8 cellular contexts compared by ENCODE assay signal in the genomic region with DNA sequence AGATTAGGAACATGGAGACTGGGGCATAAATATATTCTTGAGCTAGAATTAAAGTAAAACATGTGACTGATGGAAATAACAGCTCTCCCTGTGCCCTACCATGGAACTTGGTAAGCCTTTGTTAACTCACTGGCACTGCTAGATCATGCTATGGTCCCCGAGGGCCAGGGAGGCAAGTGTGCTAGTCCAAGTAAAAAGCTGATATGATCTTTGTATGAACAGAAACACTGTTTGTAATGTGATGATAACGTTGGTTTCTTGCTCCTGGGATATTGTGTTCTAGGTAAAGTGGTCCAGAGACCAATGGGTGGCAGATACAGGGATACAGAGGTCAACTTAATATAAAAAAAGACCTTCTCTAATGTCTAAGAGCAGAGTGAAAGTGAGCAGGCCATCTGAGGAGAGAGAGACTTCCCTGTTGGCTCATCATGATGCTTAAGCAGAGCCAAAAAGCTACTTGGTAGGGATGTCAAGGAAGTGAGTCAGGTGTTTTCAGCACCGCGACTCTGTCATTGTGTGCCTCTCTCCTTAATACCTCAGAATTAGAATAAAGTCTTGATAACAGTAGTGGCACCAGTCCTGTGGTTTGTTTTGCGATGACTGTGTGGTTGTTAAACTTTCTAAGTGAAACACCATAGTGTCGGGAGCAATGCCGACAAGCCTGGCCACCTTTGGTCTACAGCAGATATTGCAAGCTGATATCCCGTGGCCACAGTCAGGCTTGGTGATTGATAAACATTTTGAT. TPM values are rescaled to one million over a fixed set of nuclear protein-coding genes. Genes with fewer than 3 reads are reported as not detected.
DNase-seq lines count a peak whose midpoint lies in the region; ATAC-seq, FAIRE-seq and TF ChIP-seq lines count a peak whose summit lies in the region.

No MANE protein-coding gene starts in this region.

- H3K79me2 ChIP-seq in PC-3 (ENCODE audit: low read length) = peaks cover 16% of the 10 kb centered on the region
- no peaks in the 10 kb centered on the region for H3K79me2 ChIP-seq in GM12878 (ENCODE audit: control insufficient read depth, insufficient read depth, low read length)

- BruUV-seq in PC-3 (replicated peaks; lab: Mats Ljungman, UMichigan) (no TSS peak), GM12878 (replicated peaks; lab: Mats Ljungman, UMichigan) (no TSS peak)

- no peak overlapping the region for H3K9ac ChIP-seq in PC-3 (ENCODE audit: low read length)
- H3K9ac ChIP-seq in GM12878 (ENCODE audit: control insufficient read depth, insufficient read depth, low read length) = no peak overlapping the region

- H3F3A ChIP-seq in PC-3 (ENCODE audit: low read length, unreplicated experiment) = peaks cover 4% of the 10 kb centered on the region

- CTCF ChIA-PET in PC-3 (lab: Charles Lee) = interaction anchor here (0.5 to 0.7 kb wide), 2 partner anchors 29 to 123 kb away, joined by 3 to 4 read pairs; no protein-coding TSS in a partner anchor
- CTCF ChIA-PET in GM12878 (lab: Yijun Ruan, JAX) = interaction anchor here (0.7 to 1.5 kb wide), 5 partner anchors 9 to 452 kb away, joined by 3 to 6 read pairs (median 3); no protein-coding TSS in a partner anchor

- TF ChIP-seq CTCF in PC-3 (conservative IDR thresholded peaks at IDR 0.05; ENCODE audit: low read depth, low read length) = no peak
- peak in 2 of 3 experiments; percentile 23 to 35; a peak in 2 of 6 replicates for TF ChIP-seq CTCF in GM12878 (IDR thresholded peaks at IDR 0.05 in 2 of 3, conservative IDR thresholded peaks at IDR 0.05 in 1 of 3; ENCODE audit: control insufficient read depth in 2 of 3, extremely low read depth in 1 of 3, insufficient read depth in 1 of 3, low read depth in 3 of 3, low read length in 3 of 3)

- no peaks in the 10 kb centered on the region for H3K9me2 ChIP-seq in PC-3 (replicated peaks; ENCODE audit: low read length)

- H3K4me1 ChIP-seq in PC-3 (ENCODE audit: insufficient read depth, low read length) (peaks cover 8% of the 10 kb centered on the region), GM12878 (ENCODE audit: control insufficient read depth, insufficient read depth, low read length) (peaks cover 15% of the 10 kb centered on the region; the same call in 1 of the 2 replicates)

- ATAC-seq in GM18502 (IDR thresholded peaks at IDR 0.05; ENCODE audit: poor library complexity, unreplicated experiment) (peak; percentile 73), HG02623 (IDR thresholded peaks at IDR 0.05; ENCODE audit: unreplicated experiment) (peak; percentile 44), PC-3 (peak; percentile 95), GM12878 (peak; percentile 76)

- DNase-seq in PC-3 (peak; percentile 84), GM12878 (ENCODE audit: low read depth, low spot score) (peak; percentile 61), erythroblast (lab: John Stamatoyannopoulos, UW) (no peak), epidermal melanocyte (ENCODE audit: insufficient read length, low spot score) (no peak), ureter (ENCODE audit: low spot score) (no peak)
- peak; percentile 77 for DNase-seq in stimulated activated CD4-positive, alpha-beta T cell treated with anti-CD3 and anti-CD28 coated beads, Interleukin-15, amount 100 ng/mL, for 24 hours

- SMC1A ChIA-PET in GM12878 (lab: Charles Lee; ENCODE audit: uncharacterized antibody, unreplicated experiment) = interaction anchor here (0.7 to 1.7 kb wide), 8 partner anchors 10 to 325 kb away, joined by 3 to 5 read pairs (median 3); partner anchors contain the start of gene BICD1

- POLR2A ChIA-PET in PC-3 (lab: Charles Lee; ENCODE audit: unreplicated experiment) = no interaction called here
- POLR2A ChIA-PET in GM12878 (lab: Charles Lee) = interaction anchor here (0.9 to 2.4 kb wide), 3 partner anchors 14 to 139 kb away, joined by 3 to 10 read pairs (median 4); partner anchors contain the start of gene BICD1

- peak overlapping the region; percentile 32; the same call in 1 of the 2 replicates for H3K4me3 ChIP-seq in PC-3 (ENCODE audit: low read length)
- H3K4me3 ChIP-seq in GM12878 = 0 out of 2 replicates have a peak overlapping the region, but pooled peaks have one; percentile 14

- TF ChIP-seq RAD21 in GM12878 (IDR thresholded peaks at IDR 0.05; ENCODE audit: insufficient read depth, low read depth, low read length) = 0 out of 2 replicates have a peak, but pooled peaks have one; percentile 10

- H3K27ac ChIP-seq in PC-3 (ENCODE audit: low read length) (peak overlapping the region; percentile 39; the same call in 1 of the 2 replicates), GM12878 (ENCODE audit: control insufficient read depth, insufficient read depth) (peak overlapping the region; percentile 30; the same call in 1 of the 2 replicates)

- H3K27me3 ChIP-seq in PC-3 (ENCODE audit: low read length) (no peaks in the 10 kb centered on the region), GM12878 (replicated peaks in 1 of 2; ENCODE audit: control insufficient read depth in 2 of 2, insufficient read depth in 2 of 2, low read length in 1 of 2) (no peaks in the 10 kb centered on the region)

- no peak for TF ChIP-seq POLR2A in GM12878 (IDR thresholded peaks at IDR 0.05; ENCODE audit: low read depth, low read length)
- TF ChIP-seq POLR2A in erythroblast (IDR thresholded peaks at IDR 0.05; ENCODE audit: low read length) = no peak

- peak; percentile 75 for FAIRE-seq in GM12878 (lab: Jason Lieb, UNC)

- RAD21 ChIA-PET in GM12878 (lab: Charles Lee; ENCODE audit: unreplicated experiment) = interaction anchor here (0.6 to 1.2 kb wide), 3 partner anchors 110 to 481 kb away, joined by 4 read pairs; no protein-coding TSS in a partner anchor

- H2AFZ ChIP-seq in PC-3 (ENCODE audit: low read length) = no peak overlapping the region
- H2AFZ ChIP-seq in GM12878 (ENCODE audit: control insufficient read depth, low read depth, low read length) = peak overlapping the region; percentile 43

- no peaks in the 10 kb centered on the region for H3K9me3 ChIP-seq in PC-3 (ENCODE audit: low read length)
- H3K9me3 ChIP-seq in GM12878 (replicated peaks; ENCODE audit: control insufficient read depth, insufficient read depth, low read length) = no peaks in the 10 kb centered on the region

- TF ChIP-seq EP300 in GM12878 (IDR thresholded peaks at IDR 0.05; ENCODE audit: borderline replicate concordance in 1 of 2, control insufficient read depth in 1 of 2, low read depth in 2 of 2, low read length in 2 of 2) = no peak

- H3K36me3 ChIP-seq in PC-3 (ENCODE audit: low read depth, low read length) (no peaks in the 10 kb centered on the region), GM12878 (ENCODE audit: control insufficient read depth in 2 of 2, insufficient read depth in 2 of 2, low read length in 1 of 2) (no peaks in the 10 kb centered on the region; a peak in 1 of 4 replicates)

- H4K20me1 ChIP-seq in PC-3 (ENCODE audit: low read length) (no peaks in the 10 kb centered on the region), GM12878 (ENCODE audit: control insufficient read depth, insufficient read depth) (no peaks in the 10 kb centered on the region)

- in situ Hi-C loops in GM12878 (cut with MboI) = no loop called here

- 1% methylated on average over 8 of the region's 8 CpGs for WGBS in GM12878 (ENCODE audit: insufficient coverage, insufficient replicate concordance, low lambda C conversion rate, missing lambda C conversion rate)

- intact Hi-C loops in PC-3 (cut with micrococcal nuclease) = loop anchor here (2.0 kb wide), 1 partner anchor 28 kb away; the partner anchor contains the start of gene BICD1
- intact Hi-C loops in GM12878 (cut with micrococcal nuclease; ENCODE audit: unreplicated experiment) = loop anchor here (10.0 kb wide), 2 partner anchors 140 to 170 kb away; no protein-coding TSS in a partner anchor

- H3K4me2 ChIP-seq in PC-3 (ENCODE audit: low read length) (peak overlapping the region; percentile 64), GM12878 (ENCODE audit: control insufficient read depth, insufficient read depth) (peak overlapping the region; percentile 87)

TF ChIP-seq in GM12878, 131 proteins besides CTCF, POLR2A, EP300 and RAD21 (continues in another document):
- TF ChIP-seq NR2F1 (conservative IDR thresholded peaks at IDR 0.05) (no peak), ZNF622 (IDR thresholded peaks at IDR 0.05) (no peak), PKNOX1 (IDR thresholded peaks at IDR 0.05) (peak; percentile 24; the same call in 1 of the 2 replicates), CREB1 (IDR thresholded peaks at IDR 0.05; ENCODE audit: low read depth) (peak; percentile 45; the same call in 1 of the 2 replicates)

RNA-seq across cellular contexts. Expression of gene BICD1, which starts 27.7 kb away (rescaled TPM):
- total RNA-seq in PC-3 (2014; rRNA removed) (9.2 and 15.7 TPM in 2 replicates), GM12878 (2014; rRNA removed) (14.0 and 14.6 TPM in 2 replicates), GM12878 (2014; rRNA removed; fragmentation: Illumina TruSeq; extraction: Trizol) (12.6 and 15.6 TPM in 2 replicates), GM12878 (2021) (29.4 and 32.5 TPM in 2 replicates), ureter (32.9 TPM)
- 91.8 and 92.4 TPM in 2 replicates for total RNA-seq in GM12878 (2013; cell fraction: nucleolus; rRNA removed)
- 12.1 TPM for polyA plus RNA-seq in GM12878 (2011; ENCODE audit: low read depth)
- polyA plus RNA-seq in GM12878 (2011; rRNA removed) (12.0 and 13.2 TPM in 2 replicates), GM12878 (2014; fragmentation: Illumina TruSeq; extraction: Trizol) (18.3 TPM in 2 replicates), GM12878 (2014; fragmentation: Nextera tagmentation; extraction: Ambion mirVana) (1 to 10 TPM; 4.7 to 5.6 TPM), GM12878 (2014; rRNA removed) (14.8 and 17.6 TPM in 2 replicates), GM12878 (2016; fragmentation: Nextera tagmentation; extraction: Ambion mirVana) (10 to 100 TPM; 15.3 to 19.2 TPM)
- polyA plus RNA-seq in GM12878 (2011; cell fraction: cytosol; rRNA removed) = 7.5 and 8.0 TPM in 2 replicates
- polyA plus RNA-seq in GM12878 (2011; cell fraction: nucleus; rRNA removed) = 19.4 and 21.8 TPM in 2 replicates
- polyA plus RNA-seq in GM12878 (2012) = 13.1 and 13.3 TPM in 2 replicates
- polyA minus RNA-seq in GM12878 (2011; rRNA and poly(A)+ RNA removed) = 24.5 and 29.8 TPM in 2 replicates
- 5.2 and 5.6 TPM in 2 replicates for polyA minus RNA-seq in GM12878 (2011; cell fraction: cytosol; rRNA and poly(A)+ RNA removed)
- polyA minus RNA-seq in GM12878 (2011; cell fraction: nucleus; rRNA and poly(A)+ RNA removed) = 25.3 and 55.8 TPM in 2 replicates

Comparison
In these comparisons a context has a peak if more than half of its experiments do, and no peak if none do; other contexts are left out.
1. ATAC-seq: peak in every context shown above with its lines; median percentile 95 in PC-3; 76 in GM12878; 73 in GM18502; 44 in HG02623.
2. DNase-seq: peak in PC-3 (single experiment), GM12878 (single experiment) and stimulated activated CD4-positive, alpha-beta T cell treated with anti-CD3 and anti-CD28 coated beads, Interleukin-15, amount 100 ng/mL, for 24 hours (single experiment); none in erythroblast (0 of 2), epidermal melanocyte (single experiment) and ureter (single experiment).